Comparison of ENCODE assay signal across 10 cellular contexts in genomic region chr7:39609084-39609461, GRCh38. TPM values are rescaled to one million over a fixed set of nuclear protein-coding genes. Genes with fewer than 3 reads are reported as not detected.
A peak's percentile ranks its signal among the peaks of the same experiment; 100 is the strongest.
DNase-seq lines count a peak whose midpoint lies in the region; ATAC-seq and TF ChIP-seq lines count a peak whose summit lies in the region.
"Had no signal": no experiment of that assay in that cellular context is flagged by ENCODE, and none has a peak within 500 bp of the region (broad histone marks: within the 10 kb centered on the region; RNA-seq: fewer than 3 reads in every experiment).

No MANE protein-coding gene starts in this region.

- H3K27me3 ChIP-seq in CD4-positive, alpha-beta T cell (ENCODE audit: control insufficient read depth, insufficient read depth, low read length): peaks cover 1% of the 10 kb centered on the region
- H3K27me3 ChIP-seq in fibroblast of lung (ENCODE audit: control insufficient read depth, insufficient read depth, low read length) (no peaks in the 10 kb centered on the region), neuronal stem cell (ENCODE audit: control insufficient read depth in 3 of 3, insufficient read depth in 3 of 3, low read depth in 1 of 3, low read length in 3 of 3) (no peaks in the 10 kb centered on the region)

- H2BK15ac ChIP-seq in neuronal stem cell (ENCODE audit: low read length): no peak overlapping the region

- H2AK5ac ChIP-seq in neuronal stem cell (ENCODE audit: low read depth, low read length): no peak overlapping the region

- no peak overlapping the region for H3K14ac ChIP-seq in neuronal stem cell (ENCODE audit: low read length)

- no peak overlapping the region for H4K91ac ChIP-seq in neuronal stem cell (ENCODE audit: low read depth, low read length, poor library complexity)

- peak overlapping the region; percentile 13 for H3K9ac ChIP-seq in fibroblast of lung (ENCODE audit: insufficient read depth, low read length)
- H3K9ac ChIP-seq in neuronal stem cell (ENCODE audit: low read depth, low read length, poor library complexity): no peak overlapping the region

- H3K36me3 ChIP-seq in fibroblast of lung (ENCODE audit: control insufficient read depth, insufficient read depth, low read length) (no peaks in the 10 kb centered on the region), neuronal stem cell (replicated peaks in 1 of 2; ENCODE audit: control insufficient read depth in 2 of 2, insufficient read depth in 2 of 2, low read length in 2 of 2) (no peaks in the 10 kb centered on the region)
- H3K36me3 ChIP-seq: gastrocnemius medialis had no signal

- no peak overlapping the region for H3K4ac ChIP-seq in neuronal stem cell (ENCODE audit: low read length)

- H2BK12ac ChIP-seq in neuronal stem cell (ENCODE audit: low read length): no peak overlapping the region

- H3K27ac ChIP-seq in CD4-positive, alpha-beta T cell (ENCODE audit: low read depth, low read length): no peak overlapping the region
- H3K27ac ChIP-seq in fibroblast of lung (ENCODE audit: insufficient read depth, low read length) (peak overlapping the region; percentile 79), neuronal stem cell (replicated peaks; ENCODE audit: low read length) (no peak overlapping the region)

- no peaks in the 10 kb centered on the region for H3K79me2 ChIP-seq in fibroblast of lung (ENCODE audit: control insufficient read depth, insufficient read depth, low read length)

- CTCF ChIA-PET in CD4-positive, alpha-beta T cell (lab: Charles Lee): interaction anchor here (1.0 to 2.4 kb wide), 6 partner anchors 10 to 133 kb away, joined by 3 to 8 read pairs (median 3); no protein-coding TSS in a partner anchor

- peaks cover 18% of the 10 kb centered on the region for H3K27me3 Mint-ChIP-seq in CD4-positive, alpha-beta T cell

- no peaks in the 10 kb centered on the region for H3K79me1 ChIP-seq in neuronal stem cell (ENCODE audit: low read depth, low read length)

- peak overlapping the region; percentile 67 for H3K4me3 Mint-ChIP-seq in CD4-positive, alpha-beta T cell

- no CpG with 5 or more reads among the region's 1 CpG for WGBS in neuronal stem cell (ENCODE audit: extremely low coverage in 2 of 2, insufficient read length in 2 of 2, insufficient replicate concordance in 1 of 2), 2 donors

- DNase-seq in CD4-positive, alpha-beta T cell: no peak
- peak; percentile 19 for DNase-seq in RKO (ENCODE audit: low spot score)
- DNase-seq in fibroblast of lung (ENCODE audit: low read depth in 2 of 2): peak; percentile 66 to 74
- DNase-seq in neuronal stem cell (ENCODE audit: low spot score): no peak
- DNase-seq in activated gamma-delta T cell treated with Interleukin-2 at 50 U/mL for 16 hours: no peak
- DNase-seq in activated CD8-positive, alpha-beta memory T cell treated with anti-CD3 and anti-CD28 coated beads, Interleukin-2, amount 50 U/mL, for 4 hours: no peak
- no peak for DNase-seq in GM10266 (ENCODE audit: extremely low spot score)
- DNase-seq: gastrocnemius medialis, NCI-H1417 had no signal

- peak; percentile 29 for ATAC-seq in CD4-positive, alpha-beta T cell (ENCODE audit: poor library complexity)
- no peak for ATAC-seq in HG03139 (IDR thresholded peaks at IDR 0.05; ENCODE audit: unreplicated experiment)

- H3K4me2 ChIP-seq in fibroblast of lung (ENCODE audit: extremely low read depth, insufficient read depth, low read length) (peak overlapping the region; percentile 68), neuronal stem cell (ENCODE audit: insufficient read depth, low read length, poor library complexity, severe bottlenecking) (no peak overlapping the region)

- no peak overlapping the region for H2BK120ac ChIP-seq in neuronal stem cell (ENCODE audit: low read depth, low read length)

- no peak overlapping the region for H3K4me3 ChIP-seq in fibroblast of lung (replicated peaks in 1 of 4; ENCODE audit: control extremely low read depth in 1 of 4, insufficient read depth in 1 of 4, low read depth in 3 of 4, low read length in 4 of 4)
- no peak overlapping the region for H3K4me3 ChIP-seq in neuronal stem cell (ENCODE audit: low read length in 2 of 2)

- H4K20me1 ChIP-seq in fibroblast of lung (ENCODE audit: control insufficient read depth, extremely low read depth, insufficient read depth, low read length): no peaks in the 10 kb centered on the region

- H2BK5ac ChIP-seq in neuronal stem cell (ENCODE audit: low read length): no peak overlapping the region

- peak overlapping the region; percentile 70 for H2AFZ ChIP-seq in fibroblast of lung (ENCODE audit: low read length)
- peak overlapping the region; percentile 29 for H2AFZ ChIP-seq in neuronal stem cell (ENCODE audit: low read length)

- peaks cover 6% of the 10 kb centered on the region for H3K4me1 ChIP-seq in fibroblast of lung (ENCODE audit: control insufficient read depth, extremely low read depth, insufficient read depth, low read length)
- H3K4me1 ChIP-seq in neuronal stem cell (ENCODE audit: control insufficient read depth in 2 of 2, insufficient read depth in 1 of 2, low read depth in 1 of 2, low read length in 2 of 2): no peaks in the 10 kb centered on the region
- H3K4me1 ChIP-seq: gastrocnemius medialis had no signal

- no peak overlapping the region for H3K18ac ChIP-seq in neuronal stem cell (ENCODE audit: low read length)

- H4K8ac ChIP-seq in neuronal stem cell (ENCODE audit: low read depth, low read length): no peak overlapping the region

- TF ChIP-seq CTCF in CD4-positive, alpha-beta T cell (IDR thresholded peaks at IDR 0.05): no peak
- no peak for TF ChIP-seq CTCF in fibroblast of lung (conservative IDR thresholded peaks at IDR 0.05 in 1 of 2, IDR thresholded peaks at IDR 0.05 in 1 of 2; ENCODE audit: low read depth in 1 of 2, low read length in 2 of 2)
- TF ChIP-seq CTCF in GM10266 (IDR thresholded peaks at IDR 0.05; ENCODE audit: control insufficient read depth, insufficient read depth, low read depth, missing control alignments): no peak

- no peaks in the 10 kb centered on the region for H3K9me3 ChIP-seq in CD4-positive, alpha-beta T cell (ENCODE audit: control insufficient read depth, low read length)
- H3K9me3 ChIP-seq in fibroblast of lung (ENCODE audit: control insufficient read depth, insufficient read depth, low read depth, low read length) (no peaks in the 10 kb centered on the region), neuronal stem cell (replicated peaks in 1 of 2; ENCODE audit: control insufficient read depth in 2 of 2, insufficient read depth in 1 of 2, low read depth in 1 of 2, low read length in 2 of 2) (peaks cover 3 to 4% of the 10 kb centered on the region in 2 donors)
- H3K9me3 ChIP-seq: gastrocnemius medialis had no signal

- no peaks in the 10 kb centered on the region for H3K9me3 Mint-ChIP-seq in CD4-positive, alpha-beta T cell

- POLR2A ChIA-PET in CD4-positive, alpha-beta T cell (lab: Charles Lee): interaction anchor here (0.6 to 1.7 kb wide), 9 partner anchors 9 to 464 kb away, joined by 3 to 16 read pairs (median 3); partner anchors contain the start of gene RALA

- peaks cover 59% of the 10 kb centered on the region for H3K4me1 Mint-ChIP-seq in CD4-positive, alpha-beta T cell (ENCODE audit: low read depth)

- H3K27ac Mint-ChIP-seq in CD4-positive, alpha-beta T cell: no peak overlapping the region

- no peak overlapping the region for H3K23ac ChIP-seq in neuronal stem cell (ENCODE audit: low read depth, low read length, poor library complexity)

- intact Hi-C loops in CD4-positive, alpha-beta T cell (cut with DNase I, micrococcal nuclease): no loop called here

- no peaks in the 10 kb centered on the region for H3K36me3 Mint-ChIP-seq in CD4-positive, alpha-beta T cell (ENCODE audit: low read depth)

RNA-seq across cellular contexts. Expression of gene RALA, which starts 14.3 kb away (rescaled TPM):
- total RNA-seq in CD4-positive, alpha-beta T cell: 10 to 100 TPM; 24.5 to 27.5 TPM
- 43.9 and 50.9 TPM in 2 replicates for total RNA-seq in fibroblast of lung
- 46.1 and 53.2 TPM in 2 replicates for polyA plus RNA-seq in fibroblast of lung
- 50.2 and 63.4 TPM in 2 replicates for polyA plus RNA-seq in fibroblast of lung (2012)
- polyA minus RNA-seq in fibroblast of lung (ENCODE audit: low replicate concordance): 9.6 and 11.4 TPM in 2 replicates
- polyA plus RNA-seq in neuronal stem cell (2013, experiment 1 of 2): 55.4 TPM
- 58.2 TPM for polyA plus RNA-seq in neuronal stem cell (2013, experiment 2 of 2)

RNA-seq across cellular contexts. Expression of gene YAE1, which starts 42.9 kb away (rescaled TPM):
- 1 to 10 TPM; 5.0 to 7.4 TPM for total RNA-seq in CD4-positive, alpha-beta T cell
- total RNA-seq in fibroblast of lung: 36.3 and 42.4 TPM in 2 replicates
- 39.3 and 44.5 TPM in 2 replicates for polyA plus RNA-seq in fibroblast of lung
- polyA plus RNA-seq in fibroblast of lung (2012): 28.1 and 31.8 TPM in 2 replicates
- 0.86 and 7.3 TPM in 2 replicates for polyA minus RNA-seq in fibroblast of lung (ENCODE audit: low replicate concordance)
- polyA plus RNA-seq in neuronal stem cell (2013, experiment 1 of 2): 33.0 TPM
- polyA plus RNA-seq in neuronal stem cell (2013, experiment 2 of 2): 31.4 TPM

Comparison
In these comparisons a context has a peak if more than half of its experiments do, and no peak if none do; other contexts are left out.
1. DNase-seq: peak in RKO (single experiment) and fibroblast of lung (2 of 2); none in CD4-positive, alpha-beta T cell (0 of 10), neuronal stem cell (single experiment), activated gamma-delta T cell treated with Interleukin-2 at 50 U/mL for 16 hours (single experiment), activated CD8-positive, alpha-beta memory T cell treated with anti-CD3 and anti-CD28 coated beads, Interleukin-2, amount 50 U/mL, for 4 hours (single experiment) and GM10266 (single experiment).